Comparison of ENCODE assay signal across 8 cellular contexts in the genomic region with DNA sequence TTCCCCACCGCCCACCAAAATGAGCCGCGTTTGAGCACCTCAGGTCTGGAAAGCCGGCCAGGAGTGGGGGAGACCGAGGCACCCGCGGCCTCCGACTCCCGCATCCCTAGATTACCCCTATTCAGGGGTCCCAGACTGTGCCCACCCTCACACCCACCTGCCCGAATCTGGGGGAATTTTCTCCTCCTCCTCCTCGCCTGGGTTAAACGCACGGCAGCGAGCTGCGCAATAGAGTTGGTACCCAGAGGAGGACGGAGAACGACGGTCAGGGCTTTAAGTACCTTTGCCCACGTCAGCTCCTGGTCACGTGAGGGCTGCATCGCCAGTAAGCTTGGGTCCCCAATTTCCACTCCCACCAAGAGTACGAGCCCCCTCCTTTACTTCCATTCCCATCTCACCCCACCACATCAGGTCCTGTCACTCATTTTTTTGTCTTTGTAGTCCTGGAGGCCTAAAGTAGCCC. TPM values are rescaled to one million over a fixed set of nuclear protein-coding genes. Genes with fewer than 3 reads are reported as not detected.
DNase-seq lines count a peak whose midpoint lies in the region; ATAC-seq, FAIRE-seq and TF ChIP-seq lines count a peak whose summit lies in the region.

A gene (minus strand): TSS at position 250 of the 463 bp plus-strand sequence. CDS start 2,262 bp downstream, outside the sequence.

- peaks cover 15% of the 10 kb centered on the region for H3K4me1 Mint-ChIP-seq in T-helper 2 cell treated with Interferon-gamma antibody and Interleukin-4, amounts not matched to agents 5 μg/mL and 100 μg/mL, for 36 hours (ENCODE audit: low read depth)

- peaks cover 14% of the 10 kb centered on the region for H3K27me3 Mint-ChIP-seq in T-helper 2 cell treated with Interferon-gamma antibody and Interleukin-4, amounts not matched to agents 5 μg/mL and 100 μg/mL, for 36 hours (ENCODE audit: low read depth)

- H3K36me3 Mint-ChIP-seq in T-helper 2 cell treated with Interferon-gamma antibody and Interleukin-4, amounts not matched to agents 5 μg/mL and 100 μg/mL, for 36 hours (ENCODE audit: low read depth): no peaks in the 10 kb centered on the region

- no peak for DNase-seq in A549 (ENCODE audit: low read depth in 1 of 2, low spot score in 1 of 2)
- DNase-seq in GM18507 (ENCODE audit: extremely low spot score, insufficient read length, low read depth): no peak
- no peak for DNase-seq in T-helper 2 cell treated with Interferon-gamma antibody and Interleukin-4, amounts not matched to agents 5 μg/mL and 100 μg/mL, for 36 hours (ENCODE audit: low spot score)
- no peak for DNase-seq in esophagus squamous epithelium (lab: John Stamatoyannopoulos, UW)
- DNase-seq in mucosa of descending colon: peak in 2 of 3 donors; percentile 35
- peak; percentile 70 for DNase-seq in thyroid gland
- no peak for DNase-seq in MV-4-11 (lab: John Stamatoyannopoulos, UW)

- POLR2A ChIA-PET in A549 (lab: Yijun Ruan, JAX): no interaction called here

- CTCF ChIA-PET in A549 (lab: Yijun Ruan, JAX): interaction anchor here (0.8 kb wide), 1 partner anchor 18 kb away, joined by 5 read pairs; no protein-coding TSS in a partner anchor

- H3K27me3 ChIP-seq in esophagus squamous epithelium: no peaks in the 10 kb centered on the region
- no peaks in the 10 kb centered on the region for H3K27me3 ChIP-seq in thyroid gland

- no peaks in the 10 kb centered on the region for H3K9me3 Mint-ChIP-seq in T-helper 2 cell treated with Interferon-gamma antibody and Interleukin-4, amounts not matched to agents 5 μg/mL and 100 μg/mL, for 36 hours

- H3K27ac Mint-ChIP-seq in T-helper 2 cell treated with Interferon-gamma antibody and Interleukin-4, amounts not matched to agents 5 μg/mL and 100 μg/mL, for 36 hours: no peak within 1 kb of the TSS

- WGBS in A549 (ENCODE audit: missing lambda C conversion rate): 65% methylated on average over 18 of the region's 22 CpGs
- WGBS in esophagus squamous epithelium, 2 donors: 5 to 47% methylated on average over 5 to 22 of the region's 22 CpGs
- 2% methylated on average over 15 to 19 of the region's 22 CpGs for WGBS in thyroid gland, 2 donors

- H3K36me3 ChIP-seq in esophagus squamous epithelium (peaks cover 0 to 16% (median 0%) of the 10 kb centered on the region in 3 donors), mucosa of descending colon (ENCODE audit: low read depth) (no peaks in the 10 kb centered on the region), thyroid gland (peaks cover 0 to 9% of the 10 kb centered on the region in 2 donors)

- ATAC-seq in A549 (no peak), HG03571 (IDR thresholded peaks at IDR 0.05; ENCODE audit: unreplicated experiment) (peak; percentile 54), mucosa of descending colon (peak; percentile 42)

- peak within 1 kb of the TSS; percentile 85 for H3K4me3 Mint-ChIP-seq in T-helper 2 cell treated with Interferon-gamma antibody and Interleukin-4, amounts not matched to agents 5 μg/mL and 100 μg/mL, for 36 hours

- intact Hi-C loops in esophagus squamous epithelium (cut with DNase I): no loop called here
- intact Hi-C loops in mucosa of descending colon (cut with DNase I, micrococcal nuclease): no loop called here
- intact Hi-C loops in thyroid gland (cut with DNase I): no loop called here

- H3K4me1 ChIP-seq in A549: no peaks in the 10 kb centered on the region
- peaks cover 0 to 13% (median 0%) of the 10 kb centered on the region in 3 donors for H3K4me1 ChIP-seq in esophagus squamous epithelium
- H3K4me1 ChIP-seq in mucosa of descending colon (ENCODE audit: low read depth): no peaks in the 10 kb centered on the region
- H3K4me1 ChIP-seq in thyroid gland: no peaks in the 10 kb centered on the region

- no peak for TF ChIP-seq POLR2A in A549 (IDR thresholded peaks at IDR 0.05; ENCODE audit: low read length)
- peak in 2 of 4 donors; percentile 45 to 51 for TF ChIP-seq POLR2A in esophagus squamous epithelium (IDR thresholded peaks at IDR 0.05)
- TF ChIP-seq POLR2A in thyroid gland (IDR thresholded peaks at IDR 0.05): peak in 1 of 2 donors; percentile 87

- H3K4me3 ChIP-seq in A549 (peak within 1 kb of the TSS; percentile 43), esophagus squamous epithelium (peak within 1 kb of the TSS; percentile 40 to 72 (median 58)), mucosa of descending colon (peak within 1 kb of the TSS; percentile 17), thyroid gland (replicated peaks in 1 of 3) (peak within 1 kb of the TSS; percentile 26 to 45 (median 27))

- H3K9me3 ChIP-seq in A549 (no peaks in the 10 kb centered on the region), esophagus squamous epithelium (no peaks in the 10 kb centered on the region), mucosa of descending colon (no peaks in the 10 kb centered on the region), thyroid gland (no peaks in the 10 kb centered on the region)

- H3K27ac ChIP-seq in A549 (peak within 1 kb of the TSS; percentile 45 to 67; a peak in 2 of 6 replicates), esophagus squamous epithelium (peak within 1 kb of the TSS in 3 of 4 donors; percentile 68 to 82 (median 78)), thyroid gland (peak within 1 kb of the TSS; percentile 57 to 75 (median 61))

- no peak for TF ChIP-seq EP300 in A549 (IDR thresholded peaks at IDR 0.05)

- no peak for TF ChIP-seq RAD21 in A549 (conservative IDR thresholded peaks at IDR 0.05 in 1 of 2, IDR thresholded peaks at IDR 0.05 in 1 of 2)

- FAIRE-seq in A549 (lab: Jason Lieb, UNC) (no peak), GM18507 (lab: Jason Lieb, UNC) (peak; percentile 61)

- peak within 1 kb of the TSS; percentile 65 for H3K4me2 ChIP-seq in A549

- no peak for TF ChIP-seq CTCF in A549 (IDR thresholded peaks at IDR 0.05)
- no peak for TF ChIP-seq CTCF in esophagus squamous epithelium (IDR thresholded peaks at IDR 0.05)
- no peak for TF ChIP-seq CTCF in mucosa of descending colon (IDR thresholded peaks at IDR 0.05)
- no peak for TF ChIP-seq CTCF in thyroid gland (IDR thresholded peaks at IDR 0.05)

TF ChIP-seq in A549, 52 proteins besides CTCF, POLR2A, EP300 and RAD21:
- TF ChIP-seq NPAS2 (CRISPR knock-in tag; IDR thresholded peaks at IDR 0.05; ENCODE audit: borderline replicate concordance) (no peak), RCOR1 (IDR thresholded peaks at IDR 0.05; ENCODE audit: low read depth, low read length) (no peak), FOSB (CRISPR knock-in tag; IDR thresholded peaks at IDR 0.05) (no peak), CBX2 (IDR thresholded peaks at IDR 0.05; ENCODE audit: borderline replicate concordance, low read depth) (no peak), HOXB5 (CRISPR knock-in tag; IDR thresholded peaks at IDR 0.05) (no peak), ESRRA (IDR thresholded peaks at IDR 0.05; ENCODE audit: borderline replicate concordance, low read length) (no peak), ZNF302 (CRISPR knock-in tag; IDR thresholded peaks at IDR 0.05) (no peak)
- TF ChIP-seq, protein P1, sequence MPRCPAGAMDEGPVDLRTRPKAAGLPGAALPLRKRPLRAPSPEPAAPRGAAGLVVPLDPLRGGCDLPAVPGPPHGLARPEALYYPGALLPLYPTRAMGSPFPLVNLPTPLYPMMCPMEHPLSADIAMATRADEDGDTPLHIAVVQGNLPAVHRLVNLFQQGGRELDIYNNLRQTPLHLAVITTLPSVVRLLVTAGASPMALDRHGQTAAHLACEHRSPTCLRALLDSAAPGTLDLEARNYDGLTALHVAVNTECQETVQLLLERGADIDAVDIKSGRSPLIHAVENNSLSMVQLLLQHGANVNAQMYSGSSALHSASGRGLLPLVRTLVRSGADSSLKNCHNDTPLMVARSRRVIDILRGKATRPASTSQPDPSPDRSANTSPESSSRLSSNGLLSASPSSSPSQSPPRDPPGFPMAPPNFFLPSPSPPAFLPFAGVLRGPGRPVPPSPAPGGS (IDR thresholded peaks at IDR 0.05): no peak
TF ChIP-seq in A549: peak in this region for 0.

RNA-seq across cellular contexts. Expression of the gene that starts here (rescaled TPM):
- polyA plus RNA-seq in A549 (2011; rRNA removed) (0.13 and 0.15 TPM in 2 replicates), A549 (2017; fragmentation: RNase III; extraction: RNeasy Plus Mini Kit Qiagen cat#74134 plus additional on column Dnase treatment) (0.08 TPM in 1 of 3 replicates, not detected in the others)
- polyA plus RNA-seq in A549 (2012; cell fraction: cytosol; rRNA removed): 0.03 and 0.04 TPM in 2 replicates
- polyA plus RNA-seq in A549 (2012; cell fraction: nucleus; rRNA removed): 0.05 and 0.07 TPM in 2 replicates
- polyA minus RNA-seq in A549 (2011; rRNA and poly(A)+ RNA removed): 0.10 and 0.12 TPM in 2 replicates
- total RNA-seq in esophagus squamous epithelium (10 to 100 TPM in 2 of 4 donors, 1 to 10 TPM in 2; 1.9 to 15.4 (median 8.1) TPM), mucosa of descending colon (10 to 100 TPM in 1 of 3 donors, 1 to 10 TPM in 2; 4.4 to 35.2 (median 8.3) TPM), thyroid gland (100 to 1,000 TPM in 2 of 4 donors, 10 to 100 TPM in 2; 58.9 to 118 (median 106) TPM)

Comparison
In these comparisons a context has a peak if more than half of its experiments do, and no peak if none do; other contexts are left out.
1. ATAC-seq: peak in HG03571 (single experiment) and mucosa of descending colon (single experiment); none in A549 (0 of 2).
2. DNase-seq: peak in mucosa of descending colon (2 of 3) and thyroid gland (2 of 2); none in A549 (0 of 2), GM18507 (single experiment), T-helper 2 cell treated with Interferon-gamma antibody and Interleukin-4, amounts not matched to agents 5 μg/mL and 100 μg/mL, for 36 hours (single experiment), esophagus squamous epithelium (single experiment) and MV-4-11 (single experiment).
3. Peak in every context shown above with its lines, with median percentiles within 50 percentile points of each other: H3K27ac ChIP-seq and H3K4me3 ChIP-seq.